Comparison of ENCODE assay signal across 8 cellular contexts in the genomic region with DNA sequence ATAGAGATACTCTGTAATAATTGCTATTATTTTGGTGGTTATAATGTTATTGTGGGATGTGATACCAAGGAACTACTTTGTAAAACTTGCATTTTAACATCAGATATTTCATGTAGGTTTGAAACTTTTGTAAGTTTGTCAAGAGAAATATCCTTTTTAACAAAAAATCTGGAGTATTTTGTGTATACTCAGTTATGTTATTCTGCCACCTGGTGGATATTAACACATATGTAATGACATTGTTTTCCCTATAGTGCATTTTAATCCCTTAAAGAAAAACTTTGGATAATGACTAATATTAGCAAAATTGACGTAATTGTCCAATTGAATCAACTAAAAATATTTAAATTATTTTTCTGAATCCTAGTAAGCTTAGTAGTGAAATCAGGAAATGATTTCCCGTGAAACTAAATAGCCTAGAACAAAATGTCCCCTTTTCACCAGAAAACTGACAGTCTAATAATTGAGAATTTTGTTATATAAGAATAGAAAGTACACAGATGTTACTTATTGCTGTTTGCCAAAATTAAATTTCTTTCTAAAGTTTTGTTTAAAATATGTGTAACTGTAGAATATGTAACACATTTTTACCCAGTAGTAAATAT. TPM values are rescaled to one million over a fixed set of nuclear protein-coding genes. Genes with fewer than 3 reads are reported as not detected.
DNase-seq lines count a peak whose midpoint lies in the region; ATAC-seq, FAIRE-seq and TF ChIP-seq lines count a peak whose summit lies in the region.

No MANE protein-coding gene starts in this region.

- H3K4me1 ChIP-seq in RWPE2 (ENCODE audit: insufficient read depth, poor library complexity, severe bottlenecking) = no peaks in the 10 kb centered on the region

- POLR2A ChIA-PET in BJ (lab: Charles Lee) = interaction anchor here (0.6 kb wide), 1 partner anchor 348 kb away, joined by 3 read pairs; no protein-coding TSS in a partner anchor

- H3K36me3 ChIP-seq in BJ (ENCODE audit: control insufficient read depth, insufficient read depth, low read length) = no peaks in the 10 kb centered on the region
- peaks cover 21% of the 10 kb centered on the region for H3K36me3 ChIP-seq in RWPE2 (ENCODE audit: low read depth)

- no peaks in the 10 kb centered on the region for H3K9me3 ChIP-seq in RWPE2 (ENCODE audit: severe bottlenecking)

- DNase-seq in BJ (ENCODE audit: low read depth) = no peak
- DNase-seq in RWPE2 (ENCODE audit: low spot score) = no peak
- DNase-seq in inferior parietal cortex (ENCODE audit: extremely low spot score) = peak; percentile 41
- DNase-seq in pons (ENCODE audit: low spot score) = no peak
- DNase-seq in activated gamma-delta T cell treated with Interleukin-2 at 50 U/mL for 16 hours = no peak
- no peak for DNase-seq in foreskin melanocyte
- no peak for DNase-seq in GM12892 (ENCODE audit: insufficient read length)

- no peak overlapping the region for H3K27ac ChIP-seq in RWPE2 (ENCODE audit: poor library complexity, severe bottlenecking)

- ATAC-seq in GM21576 (IDR thresholded peaks at IDR 0.05; ENCODE audit: unreplicated experiment) = peak; percentile 68
- ATAC-seq in RWPE2 (ENCODE audit: low read depth) = no peak

- H3K27me3 ChIP-seq in BJ (ENCODE audit: control insufficient read depth, insufficient read depth, low read length) (no peaks in the 10 kb centered on the region), RWPE2 (ENCODE audit: insufficient read depth, poor library complexity, severe bottlenecking) (no peaks in the 10 kb centered on the region)

- TF ChIP-seq POLR2A in GM12892 (IDR thresholded peaks at IDR 0.05; ENCODE audit: low read depth, low read length) = no peak

- CTCF ChIA-PET in BJ (lab: Yijun Ruan, JAX) = no interaction called here

- H3K4me3 ChIP-seq in BJ (ENCODE audit: low read depth, low read length) (no peak overlapping the region), RWPE2 (ENCODE audit: severe bottlenecking) (no peak overlapping the region)

- TF ChIP-seq CTCF in BJ (IDR thresholded peaks at IDR 0.05; ENCODE audit: insufficient read depth, low read depth, low read length) = peak; percentile 43
- TF ChIP-seq CTCF in RWPE2 (IDR thresholded peaks at IDR 0.05; ENCODE audit: poor library complexity, severe bottlenecking) = peak; percentile 51

- no peak for FAIRE-seq in GM12892 (lab: Jason Lieb, UNC)

RNA-seq across cellular contexts. Expression of gene KCTD3, which starts 39.6 kb away (rescaled TPM):
- 31.7 and 56.1 TPM in 2 replicates for polyA plus RNA-seq in BJ (2011; rRNA removed)
- 40.9 and 42.9 TPM in 2 replicates for polyA minus RNA-seq in BJ (2011; rRNA and poly(A)+ RNA removed)
- 7.2 TPM for polyA plus RNA-seq in GM12892 (2012; ENCODE audit: missing spikeins)
